In the genomic region with DNA sequence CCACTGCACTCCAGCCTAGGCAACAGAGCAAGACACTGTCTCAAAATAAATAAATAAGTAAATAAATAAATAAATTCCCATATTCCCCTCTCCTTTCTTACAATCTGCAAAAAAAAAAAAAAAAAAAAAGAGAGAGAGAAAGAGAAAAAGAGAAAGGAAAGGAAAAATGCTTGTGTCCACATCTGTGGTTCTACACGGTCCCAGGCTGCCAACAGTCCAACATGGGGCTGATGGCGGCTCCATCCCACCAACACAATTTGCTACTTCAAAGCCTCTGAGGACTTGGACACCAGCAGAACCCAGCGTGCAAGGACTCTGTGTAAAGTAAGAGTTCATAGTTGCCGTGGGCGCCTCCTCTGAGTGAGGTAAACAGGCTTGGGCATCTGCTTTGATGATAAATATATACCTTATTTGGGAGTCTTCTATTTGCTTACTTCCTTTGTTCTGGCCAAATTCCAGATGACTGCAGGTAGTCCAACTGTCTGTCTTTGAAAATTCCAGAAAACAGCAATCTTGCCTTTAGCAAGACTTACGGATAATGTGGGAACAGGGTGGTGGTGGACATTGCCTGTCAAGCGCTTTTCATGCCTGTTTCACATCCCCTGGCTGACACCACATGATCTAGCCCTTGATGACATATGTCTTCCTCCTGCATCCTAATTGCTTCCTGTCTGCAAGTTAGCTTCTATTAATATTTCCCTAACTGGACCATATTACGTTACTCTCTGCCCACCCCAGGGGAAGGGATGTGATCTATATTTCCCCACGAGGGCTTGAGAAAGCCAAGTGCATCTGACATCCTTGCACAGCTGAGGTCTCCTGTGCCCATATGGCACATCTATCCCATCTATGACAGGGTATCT, we compare ENCODE assay signal across 7 cellular contexts. TPM values are rescaled to one million over a fixed set of nuclear protein-coding genes. Genes with fewer than 3 reads are reported as not detected.
DNase-seq lines count a peak whose midpoint lies in the region; ATAC-seq and TF ChIP-seq lines count a peak whose summit lies in the region.

No MANE protein-coding gene starts in this region.

- ATAC-seq in GM18511 (IDR thresholded peaks at IDR 0.05; ENCODE audit: unreplicated experiment) (peak; percentile 77), GM21825 (IDR thresholded peaks at IDR 0.05; ENCODE audit: unreplicated experiment) (peak; percentile 59), mucosa of descending colon (peak; percentile 48)

- H3K9me3 ChIP-seq in mucosa of descending colon, result no peaks in the 10 kb centered on the region

- TF ChIP-seq CTCF in mucosa of descending colon (IDR thresholded peaks at IDR 0.05), result no peak

- intact Hi-C loops in mucosa of descending colon (cut with DNase I, micrococcal nuclease), result no loop called here

- no peak overlapping the region for H3K4me3 ChIP-seq in mucosa of descending colon

- DNase-seq in NCI-H524 (lab: John Stamatoyannopoulos, UW) (peak; percentile 82 to 87), mucosa of descending colon (no peak), NCI-H1436 (lab: John Stamatoyannopoulos, UW) (no peak), HCEC 1CT (no peak), HuH-7.5 (ENCODE audit: low spot score) (no peak)

- peaks cover 32% of the 10 kb centered on the region for H3K4me1 ChIP-seq in mucosa of descending colon (ENCODE audit: low read depth)

- H3K36me3 ChIP-seq in mucosa of descending colon (ENCODE audit: low read depth), result no peaks in the 10 kb centered on the region

RNA-seq across cellular contexts. Expression of gene LITAF, which starts 10.1 kb away (rescaled TPM):
- 100 to 1,000 TPM; 140 to 308 (median 246) TPM for total RNA-seq in mucosa of descending colon

Comparison
In these comparisons a context has a peak if more than half of its experiments do, and no peak if none do; other contexts are left out.
1. DNase-seq: peak in NCI-H524 (2 of 2); none in mucosa of descending colon (0 of 3), NCI-H1436 (single experiment), HCEC 1CT (single experiment) and HuH-7.5 (single experiment).
2. Peak in every context shown above with its lines, with median percentiles within 50 percentile points of each other: ATAC-seq.